In the genomic region with DNA sequence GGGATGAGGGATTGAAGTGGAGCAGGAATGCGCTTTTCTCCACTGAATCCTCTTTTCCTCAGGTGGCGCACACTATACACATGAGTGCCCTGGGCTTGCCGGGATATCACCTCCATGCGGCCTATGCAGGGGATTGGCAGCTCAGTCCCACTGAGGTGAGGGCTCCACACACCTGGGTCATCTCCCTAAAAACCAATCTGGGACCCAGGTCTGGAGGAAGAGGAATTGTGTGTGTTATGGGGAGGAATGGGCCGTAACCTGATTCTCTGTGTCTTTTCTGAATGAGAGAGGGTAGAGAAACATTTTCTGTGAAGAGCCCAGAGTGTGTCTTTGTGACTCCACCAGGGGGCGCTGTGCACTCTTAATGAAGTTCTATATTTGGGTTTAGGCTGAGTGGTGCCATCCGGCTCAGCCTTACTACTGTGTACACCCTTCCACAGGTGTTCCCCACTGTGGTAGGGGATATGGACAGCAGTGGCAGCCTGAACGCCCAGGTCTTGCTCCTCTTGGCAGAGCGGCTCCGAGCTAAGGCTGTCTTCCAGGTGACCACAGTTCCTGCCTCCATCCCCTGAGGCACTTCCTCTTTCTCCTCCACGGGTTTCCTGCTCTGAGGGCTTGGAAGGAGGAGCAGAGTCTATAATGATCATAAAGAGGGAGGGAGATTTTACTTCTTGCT, we compare ENCODE assay signal across 1 cellular context.
TF ChIP-seq lines count a peak whose summit lies in the region.

No MANE protein-coding gene starts in this region.

TF ChIP-seq in endothelial cell of umbilical vein, 7 proteins besides CTCF, POLR2A, EP300 and RAD21:
- TF ChIP-seq POLR2AphosphoS5 (IDR thresholded peaks at IDR 0.05; ENCODE audit: insufficient read depth, low read depth, low read length): peak; percentile 26
- TF ChIP-seq, protein P1, sequence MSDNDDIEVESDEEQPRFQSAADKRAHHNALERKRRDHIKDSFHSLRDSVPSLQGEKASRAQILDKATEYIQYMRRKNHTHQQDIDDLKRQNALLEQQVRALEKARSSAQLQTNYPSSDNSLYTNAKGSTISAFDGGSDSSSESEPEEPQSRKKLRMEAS (IDR thresholded peaks at IDR 0.05; ENCODE audit: insufficient read depth, insufficient read length): no peak
